15 cellular contexts compared by ENCODE assay signal in genomic region chr12:122411537-122411936, GRCh38. TPM values are rescaled to one million over a fixed set of nuclear protein-coding genes. Genes with fewer than 3 reads are reported as not detected.
DNase-seq lines count a peak whose midpoint lies in the region; ATAC-seq and TF ChIP-seq lines count a peak whose summit lies in the region.
"Had no signal": no experiment of that assay in that cellular context is flagged by ENCODE, and none has a peak within 500 bp of the region (broad histone marks: within the 10 kb centered on the region; RNA-seq: fewer than 3 reads in every experiment).

No MANE protein-coding gene starts in this region.

- POLR2A ChIA-PET in GM10248 (lab: Yijun Ruan, JAX), result interaction anchor here (1.0 kb wide), 1 partner anchor 12 kb away, joined by 4 read pairs; no protein-coding TSS in a partner anchor

- H3K4me1 ChIP-seq in vagina, result peaks cover 32% of the 10 kb centered on the region

- no peak overlapping the region for H3K4me3 Mint-ChIP-seq in activated T-helper 1 cell treated with anti-CD3 and anti-CD28 coated beads, Interleukin-12 subunit alpha, Interleukin-12 subunit beta, Interleukin-2, Interleukin-4 antibody, amounts not matched to agents 30 ng/mL and 10 ng/mL and 1 ng/mL, durations not matched to agents 14 hours and 24 hours and 36 hours

- TF ChIP-seq CTCF in vagina (IDR thresholded peaks at IDR 0.05) (no peak), GM10248 (IDR thresholded peaks at IDR 0.05; ENCODE audit: control extremely low read depth, extremely low read depth, low read depth, missing control alignments) (no peak)

- H3K36me3 ChIP-seq in vagina, result no peaks in the 10 kb centered on the region
- H3K36me3 ChIP-seq: breast epithelium had no signal

- H3K9me3 Mint-ChIP-seq in activated naive CD4-positive, alpha-beta T cell treated with anti-CD3 and anti-CD28 coated beads, Interleukin-2, amount 50 U/mL, for 72 hours, result no peaks in the 10 kb centered on the region
- no peaks in the 10 kb centered on the region for H3K9me3 Mint-ChIP-seq in activated T-helper 1 cell treated with anti-CD3 and anti-CD28 coated beads, Interleukin-12 subunit alpha, Interleukin-12 subunit beta, Interleukin-2, Interleukin-4 antibody, amounts not matched to agents 30 ng/mL and 10 ng/mL and 1 ng/mL, durations not matched to agents 14 hours and 24 hours and 36 hours
- H3K9me3 Mint-ChIP-seq: naive B cell had no signal

- H3K36me3 Mint-ChIP-seq in activated naive CD4-positive, alpha-beta T cell treated with anti-CD3 and anti-CD28 coated beads, Interleukin-2, amount 50 U/mL, for 72 hours, result peaks cover 0 to 17% of the 10 kb centered on the region in 2 donors
- H3K36me3 Mint-ChIP-seq in activated T-helper 1 cell treated with anti-CD3 and anti-CD28 coated beads, Interleukin-12 subunit alpha, Interleukin-12 subunit beta, Interleukin-2, Interleukin-4 antibody, amounts not matched to agents 30 ng/mL and 10 ng/mL and 1 ng/mL, durations not matched to agents 14 hours and 24 hours and 36 hours (ENCODE audit: low read depth), result peaks cover 9% of the 10 kb centered on the region
- H3K36me3 Mint-ChIP-seq: naive B cell had no signal

- ATAC-seq in activated naive CD4-positive, alpha-beta T cell treated with anti-CD3 and anti-CD28 coated beads, Interleukin-2, amount 50 U/mL, for 72 hours, result no peak

- H3K4me3 ChIP-seq in vagina, result no peak overlapping the region
- H3K4me3 ChIP-seq: breast epithelium had no signal

- H3K27ac Mint-ChIP-seq in activated naive CD4-positive, alpha-beta T cell treated with anti-CD3 and anti-CD28 coated beads, Interleukin-2, amount 50 U/mL, for 72 hours, result peak overlapping the region; percentile 96 to 99
- H3K27ac Mint-ChIP-seq in activated T-helper 1 cell treated with anti-CD3 and anti-CD28 coated beads, Interleukin-12 subunit alpha, Interleukin-12 subunit beta, Interleukin-2, Interleukin-4 antibody, amounts not matched to agents 30 ng/mL and 10 ng/mL and 1 ng/mL, durations not matched to agents 14 hours and 24 hours and 36 hours, result peak overlapping the region; percentile 63

- peak overlapping the region; percentile 79 for H3K27ac ChIP-seq in vagina

- H3K9me3 ChIP-seq in vagina, result no peaks in the 10 kb centered on the region
- H3K9me3 ChIP-seq: breast epithelium had no signal

- no peak for TF ChIP-seq POLR2A in vagina (IDR thresholded peaks at IDR 0.05)

- H3K27me3 Mint-ChIP-seq in activated T-helper 1 cell treated with anti-CD3 and anti-CD28 coated beads, Interleukin-12 subunit alpha, Interleukin-12 subunit beta, Interleukin-2, Interleukin-4 antibody, amounts not matched to agents 30 ng/mL and 10 ng/mL and 1 ng/mL, durations not matched to agents 14 hours and 24 hours and 36 hours (ENCODE audit: insufficient read depth), result no peaks in the 10 kb centered on the region
- H3K27me3 Mint-ChIP-seq: naive B cell had no signal

- H3K4me1 Mint-ChIP-seq in activated T-helper 1 cell treated with anti-CD3 and anti-CD28 coated beads, Interleukin-12 subunit alpha, Interleukin-12 subunit beta, Interleukin-2, Interleukin-4 antibody, amounts not matched to agents 30 ng/mL and 10 ng/mL and 1 ng/mL, durations not matched to agents 14 hours and 24 hours and 36 hours (ENCODE audit: low read depth), result peaks cover 25% of the 10 kb centered on the region

- CTCF ChIA-PET in GM10248 (lab: Yijun Ruan, JAX), result interaction anchor here (1.0 to 10.2 kb wide), 2 partner anchors 11 to 60 kb away, joined by 3 to 97 read pairs; no protein-coding TSS in a partner anchor

- intact Hi-C loops in activated T-helper 1 cell treated with anti-CD3 and anti-CD28 coated beads, Interleukin-12 subunit alpha, Interleukin-12 subunit beta, Interleukin-2, Interleukin-4 antibody, amounts not matched to agents 30 ng/mL and 10 ng/mL and 1 ng/mL, durations not matched to agents 14 hours and 24 hours and 36 hours (cut with micrococcal nuclease), result no loop called here
- intact Hi-C loops in vagina (cut with DNase I), result no loop called here

- no peaks in the 10 kb centered on the region for H3K27me3 ChIP-seq in vagina
- H3K27me3 ChIP-seq: breast epithelium had no signal

- no peak for DNase-seq in activated naive CD4-positive, alpha-beta T cell treated with anti-CD3 and anti-CD28 coated beads, Interleukin-2, amount 50 U/mL, for 72 hours (ENCODE audit: low spot score in 2 of 2)
- DNase-seq in activated naive CD4-positive, alpha-beta T cell (lab: John Stamatoyannopoulos, UW), result no peak
- DNase-seq in activated T-helper 1 cell treated with anti-CD3 and anti-CD28 coated beads, Interleukin-12 subunit alpha, Interleukin-12 subunit beta, Interleukin-2, Interleukin-4 antibody, amounts not matched to agents 30 ng/mL and 10 ng/mL and 1 ng/mL, durations not matched to agents 14 hours and 24 hours and 36 hours (ENCODE audit: low spot score), result no peak
- DNase-seq in midbrain (lab: John Stamatoyannopoulos, UW) (peak; percentile 28), vagina (ENCODE audit: extremely low spot score in 2 of 2) (no peak), GM10248 (ENCODE audit: extremely low spot score) (no peak), AML-193 (lab: John Stamatoyannopoulos, UW) (no peak)
- no peak for DNase-seq in activated effector memory CD4-positive, alpha-beta T cell treated with anti-CD3 and anti-CD28 coated beads, Interleukin-2, amount 50 U/mL, for 16 hours
- DNase-seq: activated gamma-delta T cell treated with Interleukin-2 at 50 U/mL for 16 hours; effector memory CD4-positive, alpha-beta T cell; H7; naive B cell; NCI-H2107; NCI-H82 had no signal

RNA-seq across cellular contexts. Expression of gene CLIP1, which starts 10.9 kb away (rescaled TPM):
- 10 to 100 TPM; 40.7 to 69.0 TPM for total RNA-seq in activated naive CD4-positive, alpha-beta T cell treated with anti-CD3 and anti-CD28 coated beads, Interleukin-2, amount 50 U/mL, for 72 hours
- 64.1 and 71.9 TPM in 2 replicates for total RNA-seq in activated T-helper 1 cell treated with anti-CD3 and anti-CD28 coated beads, Interleukin-12 subunit alpha, Interleukin-12 subunit beta, Interleukin-2, Interleukin-4 antibody, amounts not matched to agents 30 ng/mL and 10 ng/mL and 1 ng/mL, durations not matched to agents 14 hours and 24 hours and 36 hours
- total RNA-seq in vagina, result 135 TPM
